36 cellular contexts compared by ENCODE assay signal in genomic region chr12:132102297-132102696, GRCh38.
"Had no signal": no experiment of that assay in that cellular context is flagged by ENCODE, and none has a peak within 500 bp of the region (broad histone marks: within the 10 kb centered on the region; RNA-seq: fewer than 3 reads in every experiment).

No MANE protein-coding gene starts in this region.

- H3K4me3 ChIP-seq: ascending aorta, cardiac muscle cell had no signal

- ATAC-seq: activated CD4-positive, alpha-beta T cell treated with anti-CD3 and anti-CD28 coated beads for 36 hours; activated CD4-positive, CD25-positive, alpha-beta regulatory T cell treated with anti-CD3 and anti-CD28 coated beads, Interleukin-2, amount 50 U/mL, for 24 hours; activated CD8-positive, alpha-beta memory T cell treated with anti-CD3 and anti-CD28 coated beads, Interleukin-2, amount 10 ng/mL, durations not matched to agents 7 days and 5 days; activated CD8-positive, alpha-beta T cell treated with anti-CD3 and anti-CD28 coated beads, Interleukin-2, amount 10 ng/mL, durations not matched to agents 7 days and 5 days; activated naive CD8-positive, alpha-beta T cell treated with anti-CD3 and anti-CD28 coated beads, Interleukin-2, amount 50 U/mL, for 24 hours; T-cell; WTC11 had no signal

- H3K9me3 Mint-ChIP-seq: activated CD4-positive, alpha-beta memory T cell treated with anti-CD3 and anti-CD28 coated beads, Interleukin-2, amount 10 ng/mL, durations not matched to agents 7 days and 5 days; activated CD4-positive, alpha-beta T cell treated with anti-CD3 and anti-CD28 coated beads, Interleukin-2, amount 10 ng/mL, durations not matched to agents 7 days and 5 days; activated naive CD8-positive, alpha-beta T cell treated with anti-CD3 and anti-CD28 coated beads, Interleukin-2, amount 10 ng/mL, durations not matched to agents 7 days and 5 days; activated naive CD8-positive, alpha-beta T cell treated with anti-CD3 and anti-CD28 coated beads, Interleukin-2, amount 50 U/mL, for 24 hours; activated T-cell treated with anti-CD3 and anti-CD28 coated beads, Interleukin-2, amount 50 U/mL, for 24 hours; activated T-helper 2 cell treated with anti-CD3 and anti-CD28 coated beads, Interferon-gamma antibody, Interleukin-2, Interleukin-4, amounts not matched to agents 10 μg/mL and 5 μg/mL and 100 μg/mL, durations not matched to agents 14 hours and 24 hours and 36 hours; brain; central memory CD8-positive, alpha-beta T cell; T-cell; T-helper 2 cell treated with Interferon-gamma antibody and Interleukin-4, amounts not matched to agents 5 μg/mL and 100 μg/mL, for 36 hours; WTC11 had no signal

- DNase-seq: activated CD4-positive, alpha-beta memory T cell treated with anti-CD3 and anti-CD28 coated beads, Interleukin-2, amount 10 ng/mL, durations not matched to agents 7 days and 5 days; activated CD4-positive, alpha-beta T cell treated with anti-CD3 and anti-CD28 coated beads for 1 hour; activated CD4-positive, alpha-beta T cell treated with anti-CD3 and anti-CD28 coated beads for 36 hours; activated CD4-positive, alpha-beta T cell treated with anti-CD3 and anti-CD28 coated beads for 48 hours; activated CD4-positive, alpha-beta T cell treated with anti-CD3 and anti-CD28 coated beads, Interleukin-2, amount 10 ng/mL, durations not matched to agents 7 days and 5 days; activated CD4-positive, alpha-beta T cell treated with anti-CD3 and anti-CD28 coated beads, Interleukin-2, amount 50 U/mL, for 48 hours; activated CD4-positive, CD25-positive, alpha-beta regulatory T cell; activated CD8-positive, alpha-beta memory T cell treated with anti-CD3 and anti-CD28 coated beads for 24 hours; activated CD8-positive, alpha-beta memory T cell treated with anti-CD3 and anti-CD28 coated beads, Interleukin-2, amount 10 ng/mL, durations not matched to agents 7 days and 5 days; activated CD8-positive, alpha-beta T cell treated with anti-CD3 and anti-CD28 coated beads, Interleukin-2, amount 10 ng/mL, durations not matched to agents 7 days and 5 days; activated effector memory CD4-positive, alpha-beta T cell treated with Interleukin-2 at 50 U/mL for 16 hours; activated gamma-delta T cell; activated naive CD4-positive, alpha-beta T cell treated with anti-CD3 and anti-CD28 coated beads, Interleukin-2, amount 10 ng/mL, durations not matched to agents 7 days and 5 days; activated naive CD4-positive, alpha-beta T cell treated with Interleukin-2 at 50 U/mL for 16 hours; activated naive CD8-positive, alpha-beta T cell treated with anti-CD3 and anti-CD28 coated beads, Interleukin-2, amount 10 ng/mL, durations not matched to agents 7 days and 5 days; activated naive CD8-positive, alpha-beta T cell treated with anti-CD3 and anti-CD28 coated beads, Interleukin-2, amount 50 U/mL, for 24 hours; activated T-cell treated with anti-CD3 and anti-CD28 coated beads, Interleukin-2, amount 50 U/mL, for 24 hours; activated T-cell treated with anti-CD3 and anti-CD28 coated beads, Interleukin-2, amount 50 U/mL, for 48 hours; amygdala; anterior cingulate cortex; caudate nucleus; cerebellar nuclear complex; T-cell; T-helper 2 cell; T-helper 9 cell; WERI-Rb-1 had no signal

- H3K4me1 Mint-ChIP-seq: activated CD4-positive, alpha-beta memory T cell treated with anti-CD3 and anti-CD28 coated beads, Interleukin-2, amount 10 ng/mL, durations not matched to agents 7 days and 5 days; activated CD4-positive, alpha-beta T cell treated with anti-CD3 and anti-CD28 coated beads for 36 hours; activated CD4-positive, alpha-beta T cell treated with anti-CD3 and anti-CD28 coated beads, Interleukin-2, amount 10 ng/mL, durations not matched to agents 7 days and 5 days; activated naive CD8-positive, alpha-beta T cell treated with anti-CD3 and anti-CD28 coated beads, Interleukin-2, amount 50 U/mL, for 24 hours; central memory CD8-positive, alpha-beta T cell had no signal

- H3K36me3 ChIP-seq: cardiac muscle cell had no signal

- H3K9me3 ChIP-seq: ascending aorta had no signal

- H3K27ac Mint-ChIP-seq: activated CD4-positive, alpha-beta memory T cell treated with anti-CD3 and anti-CD28 coated beads, Interleukin-2, amount 10 ng/mL, durations not matched to agents 7 days and 5 days; activated CD4-positive, alpha-beta T cell treated with anti-CD3 and anti-CD28 coated beads for 36 hours; activated CD4-positive, alpha-beta T cell treated with anti-CD3 and anti-CD28 coated beads, Interleukin-2, amount 10 ng/mL, durations not matched to agents 7 days and 5 days; activated CD8-positive, alpha-beta memory T cell treated with anti-CD3 and anti-CD28 coated beads, Interleukin-2, amount 10 ng/mL, durations not matched to agents 7 days and 5 days; activated CD8-positive, alpha-beta T cell treated with anti-CD3 and anti-CD28 coated beads, Interleukin-2, amount 10 ng/mL, durations not matched to agents 7 days and 5 days; activated naive CD4-positive, alpha-beta T cell treated with anti-CD3 and anti-CD28 coated beads, Interleukin-2, amount 10 ng/mL, durations not matched to agents 7 days and 5 days; activated naive CD4-positive, alpha-beta T cell treated with anti-CD3 and anti-CD28 coated beads, Interleukin-2, amount 50 U/mL, for 24 hours; activated naive CD8-positive, alpha-beta T cell; activated naive CD8-positive, alpha-beta T cell treated with anti-CD3 and anti-CD28 coated beads, Interleukin-2, amount 50 U/mL, for 24 hours; activated T-cell treated with anti-CD3 and anti-CD28 coated beads, Interleukin-2, amount 50 U/mL, for 24 hours; activated T-helper 2 cell treated with anti-CD3 and anti-CD28 coated beads, Interferon-gamma antibody, Interleukin-2, Interleukin-4, amounts not matched to agents 10 μg/mL and 5 μg/mL and 100 μg/mL, durations not matched to agents 14 hours and 24 hours and 36 hours; T-cell; T-helper 2 cell treated with Interferon-gamma antibody and Interleukin-4, amounts not matched to agents 5 μg/mL and 100 μg/mL, for 36 hours; WTC11 had no signal

- H3K4me3 Mint-ChIP-seq: activated CD4-positive, alpha-beta memory T cell treated with anti-CD3 and anti-CD28 coated beads, Interleukin-2, amount 10 ng/mL, durations not matched to agents 7 days and 5 days; activated CD4-positive, alpha-beta T cell treated with anti-CD3 and anti-CD28 coated beads for 36 hours; activated CD4-positive, alpha-beta T cell treated with anti-CD3 and anti-CD28 coated beads, Interleukin-2, amount 10 ng/mL, durations not matched to agents 7 days and 5 days; activated CD8-positive, alpha-beta memory T cell treated with anti-CD3 and anti-CD28 coated beads, Interleukin-2, amount 10 ng/mL, durations not matched to agents 7 days and 5 days; activated CD8-positive, alpha-beta T cell treated with anti-CD3 and anti-CD28 coated beads, Interleukin-2, amount 10 ng/mL, durations not matched to agents 7 days and 5 days; activated naive CD4-positive, alpha-beta T cell treated with anti-CD3 and anti-CD28 coated beads, Interleukin-2, amount 10 ng/mL, durations not matched to agents 7 days and 5 days; activated naive CD4-positive, alpha-beta T cell treated with anti-CD3 and anti-CD28 coated beads, Interleukin-2, amount 50 U/mL, for 24 hours; activated naive CD8-positive, alpha-beta T cell; activated naive CD8-positive, alpha-beta T cell treated with anti-CD3 and anti-CD28 coated beads, Interleukin-2, amount 10 ng/mL, durations not matched to agents 7 days and 5 days; activated naive CD8-positive, alpha-beta T cell treated with anti-CD3 and anti-CD28 coated beads, Interleukin-2, amount 50 U/mL, for 24 hours; activated T-cell treated with anti-CD3 and anti-CD28 coated beads, Interleukin-2, amount 50 U/mL, for 24 hours; brain; central memory CD8-positive, alpha-beta T cell; T-cell; T-helper 2 cell treated with Interferon-gamma antibody and Interleukin-4, amounts not matched to agents 5 μg/mL and 100 μg/mL, for 36 hours; WTC11 had no signal

- H3K4me1 ChIP-seq: ascending aorta had no signal

- H3K27ac ChIP-seq: ascending aorta, cardiac muscle cell, WERI-Rb-1 had no signal

- H3K27me3 ChIP-seq: ascending aorta, cardiac muscle cell had no signal

- H3K27me3 Mint-ChIP-seq: activated CD4-positive, alpha-beta memory T cell treated with anti-CD3 and anti-CD28 coated beads, Interleukin-2, amount 10 ng/mL, durations not matched to agents 7 days and 5 days; activated CD4-positive, alpha-beta T cell treated with anti-CD3 and anti-CD28 coated beads for 36 hours; activated CD4-positive, alpha-beta T cell treated with anti-CD3 and anti-CD28 coated beads, Interleukin-2, amount 10 ng/mL, durations not matched to agents 7 days and 5 days; activated CD8-positive, alpha-beta memory T cell treated with anti-CD3 and anti-CD28 coated beads, Interleukin-2, amount 10 ng/mL, durations not matched to agents 7 days and 5 days; activated naive CD4-positive, alpha-beta T cell treated with anti-CD3 and anti-CD28 coated beads, Interleukin-2, amount 10 ng/mL, durations not matched to agents 7 days and 5 days; activated naive CD4-positive, alpha-beta T cell treated with anti-CD3 and anti-CD28 coated beads, Interleukin-2, amount 50 U/mL, for 24 hours; activated naive CD8-positive, alpha-beta T cell; activated naive CD8-positive, alpha-beta T cell treated with anti-CD3 and anti-CD28 coated beads, Interleukin-2, amount 10 ng/mL, durations not matched to agents 7 days and 5 days; activated naive CD8-positive, alpha-beta T cell treated with anti-CD3 and anti-CD28 coated beads, Interleukin-2, amount 50 U/mL, for 24 hours; activated T-cell treated with anti-CD3 and anti-CD28 coated beads, Interleukin-2, amount 50 U/mL, for 24 hours; brain; central memory CD8-positive, alpha-beta T cell; T-cell had no signal
